23 cellular contexts compared by ENCODE assay signal in the genomic region with DNA sequence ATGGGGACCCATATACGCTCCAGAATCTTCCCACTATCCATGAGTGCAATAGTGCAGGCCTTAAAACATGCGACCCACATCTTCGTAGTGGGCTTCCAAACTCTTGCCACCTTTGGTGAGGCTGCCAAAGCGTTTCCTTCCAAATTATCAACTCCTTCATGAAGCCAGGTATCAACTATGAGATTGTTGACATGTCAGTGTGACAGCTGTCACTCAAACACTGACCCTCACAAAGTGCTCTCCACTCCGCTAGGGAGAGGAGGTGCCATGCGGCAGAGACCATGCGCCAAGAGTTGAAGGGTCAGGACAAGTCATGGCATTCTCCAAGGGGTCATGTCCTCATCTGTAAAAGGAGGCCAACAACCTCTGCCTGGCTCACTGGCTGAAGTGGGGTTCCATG.
DNase-seq lines count a peak whose midpoint lies in the region; ATAC-seq, FAIRE-seq and TF ChIP-seq lines count a peak whose summit lies in the region.
"Had no signal": no experiment of that assay in that cellular context is flagged by ENCODE, and none has a peak within 500 bp of the region (broad histone marks: within the 10 kb centered on the region; RNA-seq: fewer than 3 reads in every experiment).

No MANE protein-coding gene starts in this region.

- DNase-seq in HEK293T (ENCODE audit: extremely low spot score) (no peak), K562 (ENCODE audit: extremely low read depth in 1 of 4, low spot score in 3 of 4) (no peak), esophagus muscularis mucosa (ENCODE audit: extremely low spot score) (peak; percentile 70), vagina (ENCODE audit: extremely low spot score in 2 of 2) (peak; percentile 28 to 37), endodermal cell (no peak), NCI-H446 treated with DMSO at 0.1 percent for 48 hours (lab: John Stamatoyannopoulos, UW) (no peak), natural killer cell (no peak)
- DNase-seq: AML-193; Caco-2; Calu3; CD4-positive, alpha-beta T cell; CD8-positive, alpha-beta T cell; DMS79 treated with DMSO at 0.1 percent for 48 hours; GF-D8 had no signal

- peaks cover 0 to 8% of the 10 kb centered on the region in 2 experiments; a peak in 3 of 5 replicates for H3K4me1 ChIP-seq in K562 (replicated peaks in 1 of 2; ENCODE audit: control insufficient read depth in 2 of 2, insufficient read depth in 2 of 2, low read length in 2 of 2)
- H3K4me1 ChIP-seq in esophagus muscularis mucosa: peaks cover 0 to 4% (median 2%) of the 10 kb centered on the region in 4 donors
- peaks cover 9% of the 10 kb centered on the region for H3K4me1 ChIP-seq in vagina
- H3K4me1 ChIP-seq in endodermal cell (ENCODE audit: control insufficient read depth, insufficient read depth, low read length): peaks cover 5% of the 10 kb centered on the region

- CTCF ChIA-PET in HEK293T (lab: Yijun Ruan, JAX) (no interaction called here), K562 (lab: Yijun Ruan, JAX; ENCODE audit: low intra/inter-chr PET ratio) (no interaction called here)

- H3K27ac Mint-ChIP-seq in endodermal cell: no peak overlapping the region
- no peak overlapping the region for H3K27ac Mint-ChIP-seq in natural killer cell
- H3K27ac Mint-ChIP-seq: B cell; CD4-positive, alpha-beta T cell; CD8-positive, alpha-beta T cell had no signal

- no peak for TF ChIP-seq RAD21 in K562 (CRISPR knock-in tag; conservative IDR thresholded peaks at IDR 0.05 in 1 of 2, IDR thresholded peaks at IDR 0.05 in 1 of 2)

- H3K4me3 Mint-ChIP-seq in endodermal cell (no peak overlapping the region), natural killer cell (no peak overlapping the region)
- H3K4me3 Mint-ChIP-seq: B cell; CD4-positive, alpha-beta T cell; CD8-positive, alpha-beta T cell had no signal

- POLR2A ChIA-PET in HEK293T (lab: Yijun Ruan, JAX): no interaction called here
- POLR2A ChIA-PET in K562 (lab: Yijun Ruan, JAX): interaction anchor here (0.6 kb wide), 1 partner anchor 1360 kb away, joined by 3 read pairs; no protein-coding TSS in a partner anchor

- WGBS in K562 (ENCODE audit: insufficient coverage, low coverage, missing lambda C conversion rate): 73% methylated on average over 7 of the region's 7 CpGs
- 88% methylated on average over 7 of the region's 7 CpGs for WGBS in esophagus muscularis mucosa
- 93 to 98% methylated on average over 4 to 7 of the region's 7 CpGs for WGBS in endodermal cell (ENCODE audit: insufficient coverage in 1 of 2, insufficient read length in 1 of 2), 2 experiments

- H3K9me3 Mint-ChIP-seq in endodermal cell: no peaks in the 10 kb centered on the region
- no peaks in the 10 kb centered on the region for H3K9me3 Mint-ChIP-seq in natural killer cell
- H3K9me3 Mint-ChIP-seq: CD4-positive, alpha-beta T cell; CD8-positive, alpha-beta T cell had no signal

- no peaks in the 10 kb centered on the region for H3K79me2 ChIP-seq in K562 (ENCODE audit: control insufficient read depth, insufficient read depth, low read length)

- H3K4me2 ChIP-seq in K562 (ENCODE audit: insufficient read depth, low read length): no peak overlapping the region
- H3K4me2 ChIP-seq: A549; BLaER1 treated with 17β-estradiol and CSF1 and Interleukin-3, amounts not matched to agents 10 nM and 100 nM had no signal

- H3K9ac ChIP-seq in K562 (ENCODE audit: insufficient read depth in 1 of 2, low read depth in 2 of 2, low read length in 2 of 2) (no peak overlapping the region), endodermal cell (ENCODE audit: extremely low read depth, low read length, poor library complexity, severe bottlenecking) (no peak overlapping the region)
- H3K9ac ChIP-seq: BLaER1 treated with 17β-estradiol and CSF1 and Interleukin-3, amounts not matched to agents 10 nM and 100 nM had no signal

- no peak overlapping the region for H3K4me3 ChIP-seq in K562
- H3K4me3 ChIP-seq in esophagus muscularis mucosa: no peak overlapping the region
- H3K4me3 ChIP-seq in vagina: no peak overlapping the region
- H3K4me3 ChIP-seq in endodermal cell (ENCODE audit: low read length): no peak overlapping the region
- H3K4me3 ChIP-seq: A549; BLaER1 treated with 17β-estradiol and CSF1 and Interleukin-3, amounts not matched to agents 10 nM and 100 nM had no signal

- H2AFZ ChIP-seq in K562 (ENCODE audit: low read depth, low read length): no peak overlapping the region

- BruUV-seq in K562 (replicated peaks; lab: Mats Ljungman, UMichigan): no TSS peak

- intact Hi-C loops in K562 (cut with micrococcal nuclease): no loop called here
- intact Hi-C loops in esophagus muscularis mucosa (cut with DNase I): no loop called here
- intact Hi-C loops in vagina (cut with DNase I): no loop called here
- intact Hi-C loops in natural killer cell (cut with micrococcal nuclease): no loop called here

- H3K4me1 Mint-ChIP-seq in endodermal cell (peaks cover 11% of the 10 kb centered on the region), natural killer cell (no peaks in the 10 kb centered on the region)
- H3K4me1 Mint-ChIP-seq: B cell had no signal

- H3K36me3 ChIP-seq in K562 (ENCODE audit: control insufficient read depth, insufficient read depth, low read length) (no peaks in the 10 kb centered on the region), esophagus muscularis mucosa (no peaks in the 10 kb centered on the region), vagina (no peaks in the 10 kb centered on the region), endodermal cell (ENCODE audit: control insufficient read depth, insufficient read depth, low read length) (no peaks in the 10 kb centered on the region)
- H3K36me3 ChIP-seq: BLaER1 treated with 17β-estradiol and CSF1 and Interleukin-3, amounts not matched to agents 10 nM and 100 nM had no signal

- no peak for TF ChIP-seq EP300 in K562 (IDR thresholded peaks at IDR 0.05; ENCODE audit: low read length)
- no peak for TF ChIP-seq EP300 in esophagus muscularis mucosa (IDR thresholded peaks at IDR 0.05)

- in situ Hi-C loops in K562 (cut with MboI): no loop called here

- H3K36me3 Mint-ChIP-seq in endodermal cell (ENCODE audit: low read depth) (no peaks in the 10 kb centered on the region), natural killer cell (no peaks in the 10 kb centered on the region)
- H3K36me3 Mint-ChIP-seq: CD8-positive, alpha-beta T cell had no signal

- H3K27me3 ChIP-seq in K562 (ENCODE audit: control insufficient read depth in 2 of 2, insufficient read depth in 2 of 2, low read length in 2 of 2) (peaks cover 0 to 34% of the 10 kb centered on the region in 2 experiments; a peak in 3 of 5 replicates), esophagus muscularis mucosa (no peaks in the 10 kb centered on the region), vagina (no peaks in the 10 kb centered on the region), endodermal cell (ENCODE audit: control insufficient read depth, insufficient read depth, low read length, poor library complexity, severe bottlenecking) (no peaks in the 10 kb centered on the region)
- H3K27me3 ChIP-seq: BLaER1 treated with 17β-estradiol and CSF1 and Interleukin-3, amounts not matched to agents 10 nM and 100 nM had no signal

- FAIRE-seq in K562 (lab: Jason Lieb, UNC): no peak
- FAIRE-seq: A549, D721Med, G401.6, GM12892, GM18507 had no signal

- H3K9me1 ChIP-seq in K562 (ENCODE audit: control insufficient read depth, insufficient read depth, low read length): no peaks in the 10 kb centered on the region

- TF ChIP-seq CTCF in K562 (IDR thresholded peaks at IDR 0.05 in 2 of 3, conservative IDR thresholded peaks at IDR 0.05 in 1 of 3; ENCODE audit: insufficient read depth in 2 of 3, low read depth in 1 of 3, low read length in 3 of 3) (no peak), esophagus muscularis mucosa (IDR thresholded peaks at IDR 0.05) (no peak), vagina (IDR thresholded peaks at IDR 0.05) (no peak), endodermal cell (conservative IDR thresholded peaks at IDR 0.05) (no peak), natural killer cell (IDR thresholded peaks at IDR 0.05) (no peak)

- TF ChIP-seq POLR2A in K562 (conservative IDR thresholded peaks at IDR 0.05) (no peak), esophagus muscularis mucosa (IDR thresholded peaks at IDR 0.05; ENCODE audit: low read depth) (no peak), vagina (IDR thresholded peaks at IDR 0.05) (no peak)

- H3K9me3 ChIP-seq in K562 (replicated peaks; ENCODE audit: control insufficient read depth, insufficient read depth, low read depth, low read length) (no peaks in the 10 kb centered on the region), esophagus muscularis mucosa (no peaks in the 10 kb centered on the region), vagina (no peaks in the 10 kb centered on the region), endodermal cell (ENCODE audit: control insufficient read depth, low read length) (no peaks in the 10 kb centered on the region)
- H3K9me3 ChIP-seq: A549; BLaER1 treated with 17β-estradiol and CSF1 and Interleukin-3, amounts not matched to agents 10 nM and 100 nM; Caco-2 had no signal

- no peaks in the 10 kb centered on the region for H4K20me1 ChIP-seq in K562 (replicated peaks; ENCODE audit: control insufficient read depth, insufficient read depth, low read length)
- H4K20me1 ChIP-seq: BLaER1 treated with 17β-estradiol and CSF1 and Interleukin-3, amounts not matched to agents 10 nM and 100 nM had no signal

- ATAC-seq in K562 (no peak), natural killer cell (no peak)
- ATAC-seq: A549; CD8-positive, alpha-beta T cell had no signal

- H3K27ac ChIP-seq in K562 (ENCODE audit: extremely low read depth, low read depth, low read length): no peak overlapping the region
- no peak overlapping the region for H3K27ac ChIP-seq in esophagus muscularis mucosa (replicated peaks in 1 of 4)
- no peak overlapping the region for H3K27ac ChIP-seq in vagina
- H3K27ac ChIP-seq in endodermal cell (ENCODE audit: low read depth, low read length): no peak overlapping the region
- H3K27ac ChIP-seq: 22Rv1; BLaER1 treated with 17β-estradiol and CSF1 and Interleukin-3, amounts not matched to agents 10 nM and 100 nM; C4-2B had no signal

- peaks cover 11% of the 10 kb centered on the region for H3K27me3 Mint-ChIP-seq in endodermal cell (ENCODE audit: insufficient read depth)
- peaks cover 10 to 34% of the 10 kb centered on the region in 2 donors for H3K27me3 Mint-ChIP-seq in natural killer cell (ENCODE audit: low read depth in 2 of 2)
- H3K27me3 Mint-ChIP-seq: CD4-positive, alpha-beta T cell had no signal

TF ChIP-seq in HEK293T, 16 proteins besides CTCF, POLR2A, EP300 and RAD21 (continues in another document):
- no peak for TF ChIP-seq BHLHE40 (IDR thresholded peaks at IDR 0.05; ENCODE audit: borderline replicate concordance)

TF ChIP-seq in K562, 482 proteins besides CTCF, POLR2A, EP300 and RAD21 (continues in another document):
- TF ChIP-seq ZNF445 (CRISPR knock-in tag; IDR thresholded peaks at IDR 0.05; ENCODE audit: low read depth): no peak

Comparison
In these comparisons a context has a peak if more than half of its experiments do, and no peak if none do; other contexts are left out.
1. DNase-seq: peak in esophagus muscularis mucosa (single experiment) and vagina (2 of 2); none in HEK293T (single experiment), K562 (0 of 4), endodermal cell (single experiment), NCI-H446 treated with DMSO at 0.1 percent for 48 hours (single experiment) and natural killer cell (single experiment).